Comparison of ENCODE assay signal across 10 cellular contexts in the genomic region with DNA sequence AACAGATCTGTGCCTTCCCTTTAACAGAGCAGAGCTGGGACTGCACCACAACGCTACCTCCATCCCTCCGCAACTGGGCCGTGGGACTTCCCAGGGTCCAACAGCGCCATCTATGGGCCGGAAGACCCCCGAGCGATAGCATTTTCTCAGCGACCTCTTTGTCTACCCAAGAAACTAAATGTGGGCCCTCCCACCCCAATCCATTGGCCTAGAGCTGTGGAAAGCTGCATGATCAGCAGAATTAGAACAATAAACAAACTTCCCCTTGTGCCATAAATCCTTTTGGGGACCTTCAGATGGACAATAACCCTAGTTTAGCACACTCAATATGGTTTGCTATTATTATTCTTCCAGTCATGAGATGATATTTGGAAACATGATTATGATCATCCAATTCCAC.
A peak's percentile ranks its signal among the peaks of the same experiment; 100 is the strongest.
DNase-seq lines count a peak whose midpoint lies in the region; ATAC-seq, FAIRE-seq and TF ChIP-seq lines count a peak whose summit lies in the region.
"Had no signal": no experiment of that assay in that cellular context is flagged by ENCODE, and none has a peak within 500 bp of the region (broad histone marks: within the 10 kb centered on the region; RNA-seq: fewer than 3 reads in every experiment).

No MANE protein-coding gene starts in this region.

- no peak for FAIRE-seq in RCC 7860 (lab: Jason Lieb, UNC)

- no peaks in the 10 kb centered on the region for H3K4me1 ChIP-seq in heart right ventricle

- WGBS in heart right ventricle, 2 donors = 6 to 11% methylated on average over 8 of the region's 8 CpGs

- H3K4me3 ChIP-seq in heart right ventricle = no peak overlapping the region

- ATAC-seq in heart right ventricle = peak in 1 of 8 donors; percentile 29
- ATAC-seq in HG03280 (IDR thresholded peaks at IDR 0.05; ENCODE audit: unreplicated experiment) = peak; percentile 52
- no peak for ATAC-seq in GM21390 (IDR thresholded peaks at IDR 0.05; ENCODE audit: unreplicated experiment)

- no peaks in the 10 kb centered on the region for H3K9me3 Mint-ChIP-seq in nephron progenitor cell
- H3K9me3 Mint-ChIP-seq: central memory CD8-positive, alpha-beta T cell; stimulated activated naive CD8-positive, alpha-beta T cell treated with anti-CD3 and anti-CD28 coated beads, Interleukin-15, Interleukin-2, amounts not matched to agents 100 ng/mL and 50 ng/mL, for 24 hours had no signal

- TF ChIP-seq CTCF in heart right ventricle (IDR thresholded peaks at IDR 0.05) (peak in 7 of 9 donors; percentile 20 to 53 (median 36)), nephron progenitor cell (IDR thresholded peaks at IDR 0.05) (peak; percentile 74)

- peaks cover 0 to 24% (median 10%) of the 10 kb centered on the region in 7 donors for H3K27me3 ChIP-seq in heart right ventricle

- no peak overlapping the region for H3K27ac ChIP-seq in heart right ventricle

- intact Hi-C loops in heart right ventricle (cut with DNase I) (loop anchor here in 1 of 10 donors (10.0 kb wide), 1 partner anchor 56 kb away; no protein-coding TSS in a partner anchor), cardiac septum (cut with DNase I) (no loop called here)

- H3K9me3 ChIP-seq in heart right ventricle = no peaks in the 10 kb centered on the region

- DNase-seq in heart right ventricle (peak in 1 of 2 donors; percentile 17), cardiac septum (ENCODE audit: low spot score) (no peak), RCC 7860 (ENCODE audit: low spot score) (peak; percentile 9), astrocyte of the hippocampus (ENCODE audit: low read depth, low spot score) (peak; percentile 35), nephron progenitor cell (peak; percentile 81), OCI-M2 (lab: John Stamatoyannopoulos, UW; ENCODE audit: unreplicated experiment) (no peak)

- H3K27me3 Mint-ChIP-seq in nephron progenitor cell (ENCODE audit: low read depth, poor library complexity) = peaks cover 19% of the 10 kb centered on the region

- H3K4me1 Mint-ChIP-seq in nephron progenitor cell = no peaks in the 10 kb centered on the region
- H3K4me1 Mint-ChIP-seq: central memory CD8-positive, alpha-beta T cell had no signal

- no peaks in the 10 kb centered on the region for H3K36me3 ChIP-seq in heart right ventricle

- H3K27ac Mint-ChIP-seq in nephron progenitor cell = no peak overlapping the region
- H3K27ac Mint-ChIP-seq: stimulated activated naive CD8-positive, alpha-beta T cell treated with anti-CD3 and anti-CD28 coated beads, Interleukin-15, Interleukin-2, amounts not matched to agents 100 ng/mL and 50 ng/mL, for 24 hours had no signal

- no peak overlapping the region for H3K4me3 Mint-ChIP-seq in nephron progenitor cell
- H3K4me3 Mint-ChIP-seq: central memory CD8-positive, alpha-beta T cell; stimulated activated naive CD8-positive, alpha-beta T cell treated with anti-CD3 and anti-CD28 coated beads, Interleukin-15, Interleukin-2, amounts not matched to agents 100 ng/mL and 50 ng/mL, for 24 hours had no signal

- H3K36me3 Mint-ChIP-seq in nephron progenitor cell (ENCODE audit: low read depth) = no peaks in the 10 kb centered on the region

Comparison
In these comparisons a context has a peak if more than half of its experiments do, and no peak if none do; other contexts are left out.
1. DNase-seq: peak in RCC 7860 (single experiment), astrocyte of the hippocampus (single experiment) and nephron progenitor cell (single experiment); none in cardiac septum (single experiment) and OCI-M2 (single experiment).